ENCODE assay signal across 13 cellular contexts in the genomic region with DNA sequence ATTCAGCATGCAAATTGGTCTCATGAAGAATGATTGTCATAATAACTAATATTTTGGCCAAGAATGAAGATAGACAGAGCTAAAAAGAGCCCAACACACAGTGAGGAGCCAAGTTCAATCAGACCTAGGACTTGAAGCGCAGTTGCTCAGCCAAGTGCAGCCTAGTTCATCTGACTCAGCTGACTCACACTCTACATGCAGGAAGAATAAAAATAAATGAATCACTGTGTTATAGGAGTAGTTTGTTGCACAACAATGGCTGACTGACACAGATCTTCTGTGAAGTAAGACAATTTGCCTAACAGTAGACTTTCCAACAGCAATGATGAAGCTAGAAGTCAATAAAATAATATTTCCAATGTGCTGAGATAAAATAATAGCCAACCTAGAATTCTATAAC.
A peak's percentile ranks its signal among the peaks of the same experiment; 100 is the strongest.
DNase-seq lines count a peak whose midpoint lies in the region; ATAC-seq and TF ChIP-seq lines count a peak whose summit lies in the region.
"Had no signal": no experiment of that assay in that cellular context is flagged by ENCODE, and none has a peak within 500 bp of the region (broad histone marks: within the 10 kb centered on the region; RNA-seq: fewer than 3 reads in every experiment).

No MANE protein-coding gene starts in this region.

- H3K23ac ChIP-seq in IMR-90 (ENCODE audit: low read depth, low read length) = no peak overlapping the region

- no peak overlapping the region for H2AFZ ChIP-seq in IMR-90 (replicated peaks; ENCODE audit: low read length, poor library complexity)

- H3K18ac ChIP-seq in IMR-90 (ENCODE audit: low read depth, low read length) = no peak overlapping the region

- H3K4me3 ChIP-seq in AG09309 (ENCODE audit: control insufficient read depth, low read depth, low read length) (no peak overlapping the region), IMR-90 (ENCODE audit: insufficient read depth, low read depth, low read length) (no peak overlapping the region), cardiac fibroblast (replicated peaks in 1 of 2; ENCODE audit: low read depth in 2 of 2, low read length in 2 of 2) (no peak overlapping the region), left lung (no peak overlapping the region)
- H3K4me3 ChIP-seq: BLaER1, stomach had no signal

- no peaks in the 10 kb centered on the region for H4K20me1 ChIP-seq in IMR-90 (ENCODE audit: insufficient read depth, low read length)
- H4K20me1 ChIP-seq: BLaER1 had no signal

- H3K14ac ChIP-seq in IMR-90 (replicated peaks; ENCODE audit: low read depth, low read length) = no peak overlapping the region

- no peaks in the 10 kb centered on the region for H3K36me3 ChIP-seq in IMR-90 (ENCODE audit: control insufficient read depth, insufficient read depth, low read length)
- H3K36me3 ChIP-seq in left lung = no peaks in the 10 kb centered on the region
- H3K36me3 ChIP-seq: BLaER1, stomach had no signal

- H3K9ac ChIP-seq in IMR-90 (ENCODE audit: low read depth, low read length) = no peak overlapping the region
- H3K9ac ChIP-seq: BLaER1 had no signal

- no peak for TF ChIP-seq RAD21 in IMR-90 (IDR thresholded peaks at IDR 0.05; ENCODE audit: low read length)

- H2AK5ac ChIP-seq in IMR-90 (ENCODE audit: low read depth, low read length) = no peak overlapping the region

- no peak overlapping the region for H4K91ac ChIP-seq in IMR-90 (ENCODE audit: insufficient read depth, low read depth, low read length)

- TF ChIP-seq CTCF in AG09309 (IDR thresholded peaks at IDR 0.05; ENCODE audit: control insufficient read depth, insufficient read depth, low read depth, low read length, missing control alignments) (no peak), IMR-90 (conservative IDR thresholded peaks at IDR 0.05; ENCODE audit: low read depth, low read length) (no peak), cardiac fibroblast (IDR thresholded peaks at IDR 0.05; ENCODE audit: low read depth, low read length) (no peak), left lung (IDR thresholded peaks at IDR 0.05) (no peak)

- H3K56ac ChIP-seq in IMR-90 (ENCODE audit: extremely low read depth, insufficient read depth, low read length) = no peak overlapping the region

- no peak overlapping the region for H2BK5ac ChIP-seq in IMR-90 (ENCODE audit: low read depth, low read length, poor library complexity, severe bottlenecking)

- CTCF ChIA-PET in IMR-90 (lab: Yijun Ruan, JAX) = no interaction called here
- CTCF ChIA-PET in HEK293T (lab: Yijun Ruan, JAX) = no interaction called here

- H3K9me3 ChIP-seq in IMR-90 (ENCODE audit: control insufficient read depth, insufficient read depth, low read length) (no peaks in the 10 kb centered on the region), left lung (no peaks in the 10 kb centered on the region)
- H3K9me3 ChIP-seq: BLaER1, stomach had no signal

- H3K27me3 ChIP-seq in IMR-90 (ENCODE audit: control insufficient read depth, insufficient read depth, low read length) (no peaks in the 10 kb centered on the region), left lung (no peaks in the 10 kb centered on the region)
- H3K27me3 ChIP-seq: BLaER1, stomach had no signal

- H4K8ac ChIP-seq in IMR-90 (ENCODE audit: low read depth in 2 of 2, low read length in 2 of 2) = no peak overlapping the region

- H2BK120ac ChIP-seq in IMR-90 (ENCODE audit: low read depth, low read length) = no peak overlapping the region

- no TSS peak for BruUV-seq in IMR-90 (replicated peaks; lab: Mats Ljungman, UMichigan)

- H2AK9ac ChIP-seq in IMR-90 (replicated peaks; ENCODE audit: low read depth, low read length, poor library complexity) = no peak overlapping the region

- H3K79me1 ChIP-seq in IMR-90 (ENCODE audit: low read depth in 1 of 2, low read length in 2 of 2) = no peaks in the 10 kb centered on the region

- no peak overlapping the region for H3K4ac ChIP-seq in IMR-90 (ENCODE audit: low read depth, low read length)

- no peak for ATAC-seq in IMR-90 (ENCODE audit: low read depth)
- peak; percentile 57 for ATAC-seq in left lung

- WGBS in IMR-90 (ENCODE audit: extremely low coverage in 2 of 2, insufficient read length in 1 of 2), 2 experiments = no CpG with 5 or more reads among the region's 1 CpG

- H3K4me1 ChIP-seq in IMR-90 (ENCODE audit: control insufficient read depth, insufficient read depth, low read length) (no peaks in the 10 kb centered on the region), left lung (no peaks in the 10 kb centered on the region)
- H3K4me1 ChIP-seq: BLaER1, stomach had no signal

- no peak overlapping the region for H4K5ac ChIP-seq in IMR-90 (ENCODE audit: low read depth, low read length)

- no peak overlapping the region for H2BK15ac ChIP-seq in IMR-90 (ENCODE audit: low read depth, low read length)

- POLR2A ChIA-PET in IMR-90 (lab: Charles Lee; ENCODE audit: unreplicated experiment) (no interaction called here), HEK293T (lab: Yijun Ruan, JAX) (no interaction called here)

- no peak overlapping the region for H2BK20ac ChIP-seq in IMR-90 (ENCODE audit: low read depth, low read length)

- dilution Hi-C loops in IMR-90 (cut with HindIII; ENCODE audit: low sequenced_read_pairs, unreplicated experiment) = no loop called here

- no peak overlapping the region for H3K4me2 ChIP-seq in IMR-90 (ENCODE audit: low read depth, low read length)
- H3K4me2 ChIP-seq: BLaER1 had no signal

- in situ Hi-C loops in IMR-90 (cut with MboI; ENCODE audit: low sequenced_read_pairs) = no loop called here

- no peak for TF ChIP-seq POLR2A in IMR-90 (IDR thresholded peaks at IDR 0.05; ENCODE audit: low read depth, low read length)

- DNase-seq in AG09309 (ENCODE audit: low read depth) (peak; percentile 59), IMR-90 (peak; percentile 27), cardiac fibroblast (ENCODE audit: low read depth in 2 of 2) (peak; percentile 13 to 83), left lung (no peak), substantia nigra (lab: John Stamatoyannopoulos, UW) (no peak), NCI-H82 treated with DMSO at 0.1 percent for 48 hours (lab: John Stamatoyannopoulos, UW; ENCODE audit: unreplicated experiment) (no peak), HEK293T (ENCODE audit: extremely low spot score) (no peak), NCI-H187 (lab: John Stamatoyannopoulos, UW) (no peak)
- DNase-seq: amniotic stem cell, NCI-H1417 treated with DMSO at 0.1 percent for 48 hours, stomach, T1000 had no signal

- no peaks in the 10 kb centered on the region for H3K9me1 ChIP-seq in IMR-90 (ENCODE audit: insufficient read depth, low read length)

- intact Hi-C loops in IMR-90 (cut with micrococcal nuclease) (no loop called here), left lung (cut with DNase I) (no loop called here)

- no peak overlapping the region for H3K27ac ChIP-seq in IMR-90 (ENCODE audit: insufficient read depth, low read length)
- no peak overlapping the region for H3K27ac ChIP-seq in left lung
- H3K27ac ChIP-seq in substantia nigra (ENCODE audit: low read depth, low read length, poor library complexity, severe bottlenecking) = no peak overlapping the region
- H3K27ac ChIP-seq: BLaER1, stomach had no signal

TF ChIP-seq in IMR-90, 13 proteins besides CTCF, POLR2A, EP300 and RAD21:
- TF ChIP-seq CEBPB (IDR thresholded peaks at IDR 0.05; ENCODE audit: low read depth, low read length) (peak; percentile 80), ELK1 (IDR thresholded peaks at IDR 0.05; ENCODE audit: borderline replicate concordance, low read depth, low read length) (no peak)

TF ChIP-seq in HEK293T, 16 proteins besides CTCF, POLR2A, EP300 and RAD21:
- TF ChIP-seq BHLHE40 (IDR thresholded peaks at IDR 0.05; ENCODE audit: borderline replicate concordance) (no peak), PKNOX1 (IDR thresholded peaks at IDR 0.05) (no peak), L3MBTL2 (conservative IDR thresholded peaks at IDR 0.05) (no peak), FOXA1 (IDR thresholded peaks at IDR 0.05) (no peak), LEF1 (IDR thresholded peaks at IDR 0.05; ENCODE audit: borderline replicate concordance) (no peak), HDGF (IDR thresholded peaks at IDR 0.05; ENCODE audit: borderline replicate concordance) (no peak), ARNT (IDR thresholded peaks at IDR 0.05) (no peak), SP1 (IDR thresholded peaks at IDR 0.05) (no peak), CTBP1 (IDR thresholded peaks at IDR 0.05; ENCODE audit: borderline replicate concordance) (no peak), ZNF384 (IDR thresholded peaks at IDR 0.05) (no peak), TARDBP (IDR thresholded peaks at IDR 0.05) (no peak)

Comparison
In these comparisons a context has a peak if more than half of its experiments do, and no peak if none do; other contexts are left out.
1. DNase-seq: peak in AG09309 (single experiment), IMR-90 (single experiment) and cardiac fibroblast (2 of 2); none in left lung (0 of 2), substantia nigra (0 of 49), NCI-H82 treated with DMSO at 0.1 percent for 48 hours (single experiment), HEK293T (single experiment) and NCI-H187 (0 of 2).